1 cellular context compared by ENCODE assay signal in genomic region chr11:64854534-64855502, GRCh38.
TF ChIP-seq lines count a peak whose summit lies in the region.

No MANE protein-coding gene starts in this region.

TF ChIP-seq in SK-N-SH, 30 proteins besides CTCF, POLR2A, EP300 and RAD21 (continued from another document):
- TF ChIP-seq TAF1 (IDR thresholded peaks at IDR 0.05; ENCODE audit: borderline replicate concordance, low read depth, low read length): no peak
- peak; percentile 100 for TF ChIP-seq FOSL2 (IDR thresholded peaks at IDR 0.05; ENCODE audit: borderline replicate concordance, low read depth)
- TF ChIP-seq ELF1 (IDR thresholded peaks at IDR 0.05): peak; percentile 63; the same call in 1 of the 2 replicates
- no peak for TF ChIP-seq GATA2 (CRISPR knock-in tag; IDR thresholded peaks at IDR 0.05)
- TF ChIP-seq GABPA (IDR thresholded peaks at IDR 0.05; ENCODE audit: low read depth): peak; percentile 49
- no peak for TF ChIP-seq USF2 (IDR thresholded peaks at IDR 0.05; ENCODE audit: borderline replicate concordance, low read depth, low read length)
- TF ChIP-seq SIN3A (IDR thresholded peaks at IDR 0.05; ENCODE audit: borderline replicate concordance, low read depth, low read length): peak; percentile 89; the same call in 1 of the 2 replicates
- TF ChIP-seq RCOR1 (IDR thresholded peaks at IDR 0.05; ENCODE audit: low read length): no peak
- 0 out of 2 replicates have a peak, but pooled peaks have one; percentile 47 for TF ChIP-seq FOXM1 (IDR thresholded peaks at IDR 0.05; ENCODE audit: low read depth)
- peak; percentile 92 for TF ChIP-seq NFIC (IDR thresholded peaks at IDR 0.05; ENCODE audit: borderline replicate concordance)
- TF ChIP-seq TCF12 (IDR thresholded peaks at IDR 0.05): peak; percentile 95
- no peak for TF ChIP-seq NRF1 (IDR thresholded peaks at IDR 0.05; ENCODE audit: low read depth, low read length)
- no peak for TF ChIP-seq RFX5 (IDR thresholded peaks at IDR 0.05; ENCODE audit: low read length)
- no peak; the same call in 1 of the 2 replicates for TF ChIP-seq USF1 (IDR thresholded peaks at IDR 0.05; ENCODE audit: borderline replicate concordance, low read depth)
- peak; percentile 86 for TF ChIP-seq ZBTB33 (IDR thresholded peaks at IDR 0.05; ENCODE audit: borderline replicate concordance, low read depth)
- TF ChIP-seq JUND (IDR thresholded peaks at IDR 0.05): peak; percentile 100
